Comparison of ENCODE assay signal across 8 cellular contexts in the genomic region with DNA sequence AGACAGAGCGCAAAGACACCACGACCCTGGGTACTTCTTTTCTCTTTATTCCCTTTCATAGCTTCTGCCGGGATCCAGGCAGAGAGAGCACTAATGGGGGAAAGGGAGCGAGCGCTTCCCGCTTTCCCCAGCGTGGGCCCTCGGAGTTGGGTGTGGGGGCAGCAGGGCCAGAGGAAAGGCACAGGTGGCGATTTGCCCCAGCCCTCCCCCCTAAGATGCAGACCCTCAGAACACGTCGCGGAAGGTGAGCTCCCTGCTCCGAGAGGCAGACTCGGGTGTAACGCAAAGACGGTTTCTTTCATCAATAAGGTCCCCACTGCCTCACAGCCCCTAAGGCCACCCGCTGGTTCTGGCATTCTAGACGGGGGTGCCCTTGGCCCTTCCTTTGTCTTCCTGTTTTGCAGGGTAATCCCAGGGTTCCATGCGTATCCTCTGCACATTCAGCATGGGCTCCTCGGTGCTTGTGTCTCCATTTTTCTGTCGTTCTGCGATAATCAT. TPM values are rescaled to one million over a fixed set of nuclear protein-coding genes. Genes with fewer than 3 reads are reported as not detected.
DNase-seq lines count a peak whose midpoint lies in the region; ATAC-seq and TF ChIP-seq lines count a peak whose summit lies in the region.

No MANE protein-coding gene starts in this region.

- H3K4me1 Mint-ChIP-seq in chondrocyte (ENCODE audit: low read depth) (peaks cover 25% of the 10 kb centered on the region), natural killer cell (peaks cover 14 to 21% of the 10 kb centered on the region in 2 donors)

- H3K9ac ChIP-seq in BLaER1 treated with 17β-estradiol and CSF1 and Interleukin-3, amounts not matched to agents 10 nM and 100 nM, result peak overlapping the region; percentile 92 to 98 (median 96)

- peak overlapping the region; percentile 95 for H3K4me3 Mint-ChIP-seq in chondrocyte (ENCODE audit: unreplicated experiment)
- H3K4me3 Mint-ChIP-seq in natural killer cell, result peak overlapping the region; percentile 97

- H3K27me3 ChIP-seq in BLaER1 treated with 17β-estradiol and CSF1 and Interleukin-3, amounts not matched to agents 10 nM and 100 nM, result no peaks in the 10 kb centered on the region

- ATAC-seq in natural killer cell, result no peak
- no peak for ATAC-seq in HG03354 (IDR thresholded peaks at IDR 0.05; ENCODE audit: poor library complexity, severe bottlenecking, unreplicated experiment)
- ATAC-seq in GM21825 (IDR thresholded peaks at IDR 0.05; ENCODE audit: unreplicated experiment), result no peak

- peaks cover 6% of the 10 kb centered on the region for H3K36me3 Mint-ChIP-seq in chondrocyte (ENCODE audit: low read depth)
- no peaks in the 10 kb centered on the region for H3K36me3 Mint-ChIP-seq in natural killer cell

- H3K27ac ChIP-seq in BLaER1 treated with 17β-estradiol and CSF1 and Interleukin-3, amounts not matched to agents 10 nM and 100 nM, result peak overlapping the region; percentile 28 to 96 (median 94); a peak in 20 of 22 replicates
- peak overlapping the region; percentile 85 for H3K27ac ChIP-seq in KOPT-K1 (ENCODE audit: low read depth, low read length, poor library complexity, severe bottlenecking)

- H3K9me3 Mint-ChIP-seq in chondrocyte (ENCODE audit: low read depth) (no peaks in the 10 kb centered on the region), natural killer cell (no peaks in the 10 kb centered on the region)

- H3K27ac Mint-ChIP-seq in chondrocyte (ENCODE audit: unreplicated experiment) (peak overlapping the region; percentile 97), natural killer cell (peak overlapping the region; percentile 87 to 88)

- H3K27me3 Mint-ChIP-seq in chondrocyte (ENCODE audit: low read depth), result no peaks in the 10 kb centered on the region
- H3K27me3 Mint-ChIP-seq in natural killer cell (ENCODE audit: low read depth in 2 of 2), result no peaks in the 10 kb centered on the region

- H3K4me3 ChIP-seq in BLaER1 treated with 17β-estradiol and CSF1 and Interleukin-3, amounts not matched to agents 10 nM and 100 nM, result peak overlapping the region; percentile 82 to 97 (median 94)

- TF ChIP-seq CTCF in chondrocyte (IDR thresholded peaks at IDR 0.05), result no peak
- no peak for TF ChIP-seq CTCF in natural killer cell (IDR thresholded peaks at IDR 0.05)

- peak overlapping the region; percentile 95 to 100 (median 99) for H3K4me2 ChIP-seq in BLaER1 treated with 17β-estradiol and CSF1 and Interleukin-3, amounts not matched to agents 10 nM and 100 nM

- intact Hi-C loops in natural killer cell (cut with micrococcal nuclease), result loop anchor here (5.0 to 10.0 kb wide), 2 partner anchors 153 to 380 kb away; no protein-coding TSS in a partner anchor

- H3K9me3 ChIP-seq in BLaER1 treated with 17β-estradiol and CSF1 and Interleukin-3, amounts not matched to agents 10 nM and 100 nM (replicated peaks in 1 of 11), result no peaks in the 10 kb centered on the region
- H3K9me3 ChIP-seq in KOPT-K1 (ENCODE audit: insufficient read depth, low read length, poor library complexity, severe bottlenecking), result no peaks in the 10 kb centered on the region

- peaks cover 40 to 63% (median 58%) of the 10 kb centered on the region in 11 experiments; a peak in 21 of 22 replicates for H3K36me3 ChIP-seq in BLaER1 treated with 17β-estradiol and CSF1 and Interleukin-3, amounts not matched to agents 10 nM and 100 nM
- peaks cover 52% of the 10 kb centered on the region; the same call in 1 of the 2 replicates for H3K36me3 ChIP-seq in KOPT-K1 (ENCODE audit: insufficient read depth, low read length)

- H3K4me1 ChIP-seq in BLaER1 treated with 17β-estradiol and CSF1 and Interleukin-3, amounts not matched to agents 10 nM and 100 nM, result peaks cover 28 to 42% (median 34%) of the 10 kb centered on the region in 10 experiments

- DNase-seq in chondrocyte (ENCODE audit: low spot score) (no peak), natural killer cell (no peak), COR-L47 (lab: John Stamatoyannopoulos, UW) (no peak)
- no peak for DNase-seq in activated effector memory CD4-positive, alpha-beta T cell treated with anti-CD3 and anti-CD28 coated beads, Interleukin-2, amount 50 U/mL, for 16 hours

- H4K20me1 ChIP-seq in BLaER1 treated with 17β-estradiol and CSF1 and Interleukin-3, amounts not matched to agents 10 nM and 100 nM, result peaks cover 39 to 85% (median 58%) of the 10 kb centered on the region in 11 experiments; a peak in 21 of 22 replicates

RNA-seq across cellular contexts. Expression of a gene that starts 0.6 kb away (rescaled TPM):
- total RNA-seq in chondrocyte, result 51.0 to 62.9 TPM (median 53.8 TPM) in 3 replicates
- 10 to 100 TPM; 40.6 to 50.3 (median 46.2) TPM for total RNA-seq in natural killer cell

RNA-seq across cellular contexts. Expression of a gene that starts 0.7 kb away (rescaled TPM):
- 16.9 to 28.4 TPM (median 19.7 TPM) in 3 replicates for total RNA-seq in chondrocyte
- 10 to 100 TPM; 30.0 to 33.8 (median 30.1) TPM for total RNA-seq in natural killer cell

RNA-seq across cellular contexts. Expression of a gene that starts 1.0 kb away (rescaled TPM):
- total RNA-seq in chondrocyte, result 54.5 to 78.7 TPM (median 60.4 TPM) in 3 replicates
- 10 to 100 TPM; 26.5 to 42.0 (median 41.4) TPM for total RNA-seq in natural killer cell

RNA-seq across cellular contexts. Expression of a gene that starts 10.5 kb away (rescaled TPM):
- total RNA-seq in chondrocyte (30.8 to 32.1 TPM (median 31.5 TPM) in 3 replicates), natural killer cell (100 to 1,000 TPM; 100 to 122 (median 110) TPM)

RNA-seq across cellular contexts. Expression of a gene that starts 10.8 kb away (rescaled TPM):
- total RNA-seq in chondrocyte (36.5 to 46.0 TPM (median 40.7 TPM) in 3 replicates), natural killer cell (10 to 100 TPM; 39.5 to 51.9 (median 49.4) TPM)
